24 cellular contexts compared by ENCODE assay signal in genomic region chr9:70285981-70286616, GRCh38. TPM values are rescaled to one million over a fixed set of nuclear protein-coding genes. Genes with fewer than 3 reads are reported as not detected.
DNase-seq lines count a peak whose midpoint lies in the region; ATAC-seq, FAIRE-seq and TF ChIP-seq lines count a peak whose summit lies in the region.
"Had no signal": no experiment of that assay in that cellular context is flagged by ENCODE, and none has a peak within 500 bp of the region (broad histone marks: within the 10 kb centered on the region; RNA-seq: fewer than 3 reads in every experiment).

No MANE protein-coding gene starts in this region.

- H3K27ac ChIP-seq in IMR-90 (ENCODE audit: insufficient read depth, low read length) (peak overlapping the region; percentile 29; the same call in 1 of the 2 replicates), vagina (no peak overlapping the region)
- H3K27ac ChIP-seq: C4-2B, SJSA1 had no signal

- 0 out of 2 replicates have a peak overlapping the region, but pooled peaks have one; percentile 1 for H3K14ac ChIP-seq in IMR-90 (replicated peaks; ENCODE audit: low read depth, low read length)

- H3K18ac ChIP-seq in IMR-90 (ENCODE audit: low read depth, low read length): no peak overlapping the region; the same call in 1 of the 2 replicates

- peaks cover 3% of the 10 kb centered on the region; the same call in 1 of the 2 replicates for H4K20me1 ChIP-seq in IMR-90 (ENCODE audit: insufficient read depth, low read length)

- no peak overlapping the region for H3K23ac ChIP-seq in IMR-90 (ENCODE audit: low read depth, low read length)

- H4K91ac ChIP-seq in IMR-90 (ENCODE audit: insufficient read depth, low read depth, low read length): no peak overlapping the region

- peaks cover 75% of the 10 kb centered on the region for H3K36me3 Mint-ChIP-seq in nephron (ENCODE audit: low read depth)

- no peaks in the 10 kb centered on the region for H3K27me3 Mint-ChIP-seq in nephron (ENCODE audit: low read depth)
- H3K27me3 Mint-ChIP-seq: B cell had no signal

- H2BK120ac ChIP-seq in IMR-90 (ENCODE audit: low read depth, low read length): no peak overlapping the region

- CTCF ChIA-PET in IMR-90 (lab: Yijun Ruan, JAX): no interaction called here

- H2AK5ac ChIP-seq in IMR-90 (ENCODE audit: low read depth, low read length): no peak overlapping the region

- H3K27ac Mint-ChIP-seq in nephron: peak overlapping the region; percentile 68 to 81 (median 69)
- H3K27ac Mint-ChIP-seq: B cell; CD8-positive, alpha-beta T cell had no signal

- POLR2A ChIA-PET in IMR-90 (lab: Charles Lee; ENCODE audit: unreplicated experiment): no interaction called here

- no peak overlapping the region for H4K5ac ChIP-seq in IMR-90 (ENCODE audit: low read depth, low read length)

- no CpG with 5 or more reads among the region's 4 CpGs for WGBS in IMR-90 (ENCODE audit: extremely low coverage in 2 of 2, insufficient read length in 1 of 2), 2 experiments

- peak overlapping the region; percentile 62; the same call in 1 of the 2 replicates for H3K4me2 ChIP-seq in IMR-90 (ENCODE audit: low read depth, low read length)

- H3K4me3 ChIP-seq in IMR-90 (ENCODE audit: insufficient read depth, low read depth, low read length) (no peak overlapping the region), fibroblast of pulmonary artery (replicated peaks; ENCODE audit: low read depth, low read length) (no peak overlapping the region), vagina (no peak overlapping the region)
- H3K4me3 ChIP-seq: K562, SJSA1 had no signal

- H3K4ac ChIP-seq in IMR-90 (ENCODE audit: low read depth, low read length): no peak overlapping the region

- H2BK5ac ChIP-seq in IMR-90 (ENCODE audit: low read depth, low read length, poor library complexity, severe bottlenecking): peak overlapping the region; percentile 87

- no peaks in the 10 kb centered on the region for H3K9me3 ChIP-seq in IMR-90 (ENCODE audit: control insufficient read depth, insufficient read depth, low read length)
- H3K9me3 ChIP-seq in vagina: no peaks in the 10 kb centered on the region
- H3K9me3 ChIP-seq: Caco-2 had no signal

- no peak for DNase-seq in H54 (ENCODE audit: insufficient read length, low spot score)
- DNase-seq in IMR-90: peak; percentile 28
- peak; percentile 33 for DNase-seq in fibroblast of pulmonary artery (ENCODE audit: low read depth)
- DNase-seq in central memory CD4-positive, alpha-beta T cell: no peak
- no peak for DNase-seq in vagina (ENCODE audit: extremely low spot score in 2 of 2)
- DNase-seq: Caco-2; CD8-positive, alpha-beta T cell; H7; Kasumi-1; NCI-H1105; NCI-H1436 treated with DMSO at 0.1 percent for 48 hours; NCI-H187 treated with DMSO at 0.1 percent for 48 hours; NCI-H2107; NCI-H524 treated with DMSO at 0.1 percent for 48 hours; NCI-H774; PC-3 had no signal

- H3K9me3 Mint-ChIP-seq in nephron: peaks cover 10% of the 10 kb centered on the region

- in situ Hi-C loops in IMR-90 (cut with MboI; ENCODE audit: low sequenced_read_pairs): loop anchor here (25.0 kb wide), 1 partner anchor 1451 kb away; no protein-coding TSS in a partner anchor

- no peak overlapping the region for H2AK9ac ChIP-seq in IMR-90 (replicated peaks; ENCODE audit: low read depth, low read length, poor library complexity)

- H3K27me3 ChIP-seq in IMR-90 (ENCODE audit: control insufficient read depth, insufficient read depth, low read length) (no peaks in the 10 kb centered on the region), vagina (no peaks in the 10 kb centered on the region)
- H3K27me3 ChIP-seq: SJSA1 had no signal

- H2BK20ac ChIP-seq in IMR-90 (ENCODE audit: low read depth, low read length): no peak overlapping the region

- no peak overlapping the region for H3K9ac ChIP-seq in IMR-90 (ENCODE audit: low read depth, low read length)

- no peak overlapping the region for H4K8ac ChIP-seq in IMR-90 (ENCODE audit: low read depth in 2 of 2, low read length in 2 of 2)

- peak; percentile 47 for ATAC-seq in IMR-90 (ENCODE audit: low read depth)
- ATAC-seq in HG02885 (IDR thresholded peaks at IDR 0.05; ENCODE audit: poor library complexity, unreplicated experiment): no peak
- ATAC-seq: CD8-positive, alpha-beta T cell; HepG2; K562; PC-3 had no signal

- TF ChIP-seq RAD21 in IMR-90 (IDR thresholded peaks at IDR 0.05; ENCODE audit: low read length): no peak

- BruUV-seq in IMR-90 (replicated peaks; lab: Mats Ljungman, UMichigan): no TSS peak

- no peak overlapping the region for H2BK15ac ChIP-seq in IMR-90 (ENCODE audit: low read depth, low read length)

- H3K4me1 Mint-ChIP-seq in nephron: peaks cover 16% of the 10 kb centered on the region

- H3K56ac ChIP-seq in IMR-90 (ENCODE audit: extremely low read depth, insufficient read depth, low read length): no peak overlapping the region

- H3K79me1 ChIP-seq in IMR-90 (ENCODE audit: low read depth in 1 of 2, low read length in 2 of 2): peaks cover 14 to 44% of the 10 kb centered on the region in 2 experiments; a peak in 3 of 4 replicates

- H3K4me3 Mint-ChIP-seq in nephron: no peak overlapping the region
- H3K4me3 Mint-ChIP-seq: B cell; CD8-positive, alpha-beta T cell had no signal

- peak; percentile 30 for FAIRE-seq in H54 (lab: Jason Lieb, UNC)
- FAIRE-seq: G401.6, HepG2, K562 had no signal

- TF ChIP-seq POLR2A in H54 (IDR thresholded peaks at IDR 0.05; ENCODE audit: low read depth, low read length): no peak
- TF ChIP-seq POLR2A in IMR-90 (IDR thresholded peaks at IDR 0.05; ENCODE audit: low read depth, low read length): no peak
- TF ChIP-seq POLR2A in vagina (IDR thresholded peaks at IDR 0.05): no peak

- intact Hi-C loops in IMR-90 (cut with micrococcal nuclease) (no loop called here), vagina (cut with DNase I) (no loop called here)

- H3K4me1 ChIP-seq in IMR-90 (ENCODE audit: control insufficient read depth, insufficient read depth, low read length) (peaks cover 15% of the 10 kb centered on the region), vagina (peaks cover 29% of the 10 kb centered on the region)
- H3K4me1 ChIP-seq: Caco-2 had no signal

- TF ChIP-seq CTCF in IMR-90 (conservative IDR thresholded peaks at IDR 0.05; ENCODE audit: low read depth, low read length) (no peak), fibroblast of pulmonary artery (IDR thresholded peaks at IDR 0.05; ENCODE audit: low read length, missing control alignments) (no peak), nephron (IDR thresholded peaks at IDR 0.05; ENCODE audit: unreplicated experiment in 3 of 3) (no peak), vagina (IDR thresholded peaks at IDR 0.05) (no peak)

- H2AFZ ChIP-seq in IMR-90 (replicated peaks; ENCODE audit: low read length, poor library complexity): no peak overlapping the region

- dilution Hi-C loops in IMR-90 (cut with HindIII; ENCODE audit: low sequenced_read_pairs, unreplicated experiment): no loop called here

- H3K9me1 ChIP-seq in IMR-90 (ENCODE audit: insufficient read depth, low read length): 0 out of 2 replicates have a peak, but pooled peaks cover 2% of the 10 kb centered on the region

- H3K36me3 ChIP-seq in IMR-90 (ENCODE audit: control insufficient read depth, insufficient read depth, low read length) (peaks cover 23% of the 10 kb centered on the region), vagina (peaks cover 0 to 18% of the 10 kb centered on the region in 2 donors)

TF ChIP-seq in IMR-90, 13 proteins besides CTCF, POLR2A, EP300 and RAD21:
- TF ChIP-seq MAZ (IDR thresholded peaks at IDR 0.05; ENCODE audit: borderline replicate concordance, low read depth, low read length): no peak
- TF ChIP-seq MAFK (IDR thresholded peaks at IDR 0.05; ENCODE audit: low read depth, low read length): no peak
- TF ChIP-seq MXI1 (IDR thresholded peaks at IDR 0.05; ENCODE audit: borderline replicate concordance, low read depth, low read length): no peak
- TF ChIP-seq FOS (IDR thresholded peaks at IDR 0.05; ENCODE audit: low read depth, low read length): no peak
- no peak for TF ChIP-seq RFX5 (IDR thresholded peaks at IDR 0.05; ENCODE audit: low read depth, low read length)
- TF ChIP-seq SMC3 (IDR thresholded peaks at IDR 0.05; ENCODE audit: low read depth, low read length): no peak
- TF ChIP-seq NFE2L2 (IDR thresholded peaks at IDR 0.05; ENCODE audit: low read depth, low read length): no peak
- TF ChIP-seq CEBPB (IDR thresholded peaks at IDR 0.05; ENCODE audit: low read depth, low read length): no peak
- TF ChIP-seq RCOR1 (IDR thresholded peaks at IDR 0.05; ENCODE audit: insufficient replicate concordance, low read length): no peak
- no peak for TF ChIP-seq BHLHE40 (IDR thresholded peaks at IDR 0.05; ENCODE audit: low read depth, low read length)
- TF ChIP-seq USF2 (IDR thresholded peaks at IDR 0.05; ENCODE audit: low read depth, low read length): no peak
- TF ChIP-seq CHD1 (IDR thresholded peaks at IDR 0.05; ENCODE audit: low read depth, low read length): no peak
- TF ChIP-seq ELK1 (IDR thresholded peaks at IDR 0.05; ENCODE audit: borderline replicate concordance, low read depth, low read length): no peak

RNA-seq across cellular contexts. Expression of gene SMC5, which starts 27.3 kb away (rescaled TPM):
- total RNA-seq in IMR-90 (2012; rRNA removed) (12.0 and 25.8 TPM in 2 replicates), vagina (29.7 TPM)
- 10.4 and 13.3 TPM in 2 replicates for polyA plus RNA-seq in IMR-90 (2012; rRNA removed)
- polyA plus RNA-seq in IMR-90 (2012; cell fraction: cytosol; rRNA removed): 1.6 and 2.3 TPM in 2 replicates
- polyA plus RNA-seq in IMR-90 (2012; cell fraction: nucleus; rRNA removed; ENCODE audit: low replicate concordance): 5.2 and 23.3 TPM in 2 replicates

Comparison
In these comparisons a context has a peak if more than half of its experiments do, and no peak if none do; other contexts are left out.
1. DNase-seq: peak in IMR-90 (single experiment) and fibroblast of pulmonary artery (single experiment); none in H54 (single experiment), central memory CD4-positive, alpha-beta T cell (single experiment) and vagina (0 of 2).